Comparison of ENCODE assay signal across 8 cellular contexts in genomic region chr12:57590892-57591566, GRCh38. TPM values are rescaled to one million over a fixed set of nuclear protein-coding genes. Genes with fewer than 3 reads are reported as not detected.
DNase-seq lines count a peak whose midpoint lies in the region; ATAC-seq lines count a peak whose summit lies in the region.

Gene PIP4K2C (plus strand): TSS chr12:57591192. CDS start chr12:57591290, 98 bp downstream.

- peaks cover 3% of the 10 kb centered on the region for H3K36me3 Mint-ChIP-seq in memory B cell

- peak; percentile 83 for DNase-seq in CD1c-positive myeloid dendritic cell (ENCODE audit: extremely low spot score)
- peak; percentile 7 for DNase-seq in NK-92 (lab: John Stamatoyannopoulos, UW; ENCODE audit: unreplicated experiment)
- peak; percentile 68 to 82 (median 73) for DNase-seq in effector memory CD4-positive, alpha-beta T cell
- DNase-seq in memory B cell (ENCODE audit: low spot score in 2 of 2), result peak; percentile 49 to 68
- peak; percentile 62 for DNase-seq in stimulated activated CD8-positive, alpha-beta memory T cell treated with anti-CD3 and anti-CD28 coated beads, Interleukin-12 subunit alpha, Interleukin-12 subunit beta, amount 100 ng/mL, for 1 hour (ENCODE audit: low read depth)

- no peaks in the 10 kb centered on the region for H3K9me3 Mint-ChIP-seq in memory B cell

- peaks cover 18% of the 10 kb centered on the region for H3K4me1 ChIP-seq in effector memory CD4-positive, alpha-beta T cell (ENCODE audit: control insufficient read depth, insufficient read depth, low read length, poor library complexity, severe bottlenecking)

- CTCF ChIA-PET in activated CD8-positive, alpha-beta memory T cell treated with anti-CD3 and anti-CD28 coated beads for 36 hours (lab: Charles Lee), result interaction anchor here (0.9 to 3.8 kb wide), 4 partner anchors 7 to 42 kb away, joined by 3 to 30 read pairs (median 8); partner anchors contain the start of gene B4GALNT1

- POLR2A ChIA-PET in activated CD8-positive, alpha-beta memory T cell treated with anti-CD3 and anti-CD28 coated beads for 36 hours (lab: Charles Lee), result interaction anchor here (0.5 to 1.0 kb wide), 2 partner anchors 45 to 66 kb away, joined by 3 read pairs; no protein-coding TSS in a partner anchor

- peak within 1 kb of the TSS; percentile 71 for H3K4me3 ChIP-seq in effector memory CD4-positive, alpha-beta T cell (ENCODE audit: insufficient read depth, low read depth, low read length, poor library complexity, severe bottlenecking)

- H3K4me1 Mint-ChIP-seq in memory B cell, result peaks cover 19% of the 10 kb centered on the region

- no peaks in the 10 kb centered on the region for H3K9me3 ChIP-seq in effector memory CD4-positive, alpha-beta T cell (ENCODE audit: control insufficient read depth, low read length)

- H3K4me3 Mint-ChIP-seq in memory B cell, result peak within 1 kb of the TSS; percentile 82

- H3K27me3 ChIP-seq in effector memory CD4-positive, alpha-beta T cell (replicated peaks; ENCODE audit: control insufficient read depth, insufficient read depth, low read length, poor library complexity, severe bottlenecking), result no peaks in the 10 kb centered on the region

- peak within 1 kb of the TSS; percentile 61 for H3K27ac ChIP-seq in effector memory CD4-positive, alpha-beta T cell (ENCODE audit: insufficient read depth, low read length, poor library complexity, severe bottlenecking)

- H3K27ac Mint-ChIP-seq in memory B cell, result peak within 1 kb of the TSS; percentile 12

- no peaks in the 10 kb centered on the region for H3K27me3 Mint-ChIP-seq in memory B cell

- H3K36me3 ChIP-seq in effector memory CD4-positive, alpha-beta T cell (ENCODE audit: control insufficient read depth, insufficient read depth, low read length), result peaks cover 10% of the 10 kb centered on the region

- ATAC-seq in GM19395 (IDR thresholded peaks at IDR 0.05; ENCODE audit: unreplicated experiment) (peak; percentile 92), HG03520 (IDR thresholded peaks at IDR 0.05; ENCODE audit: unreplicated experiment) (peak; percentile 95), memory B cell (ENCODE audit: low read depth) (peak; percentile 92)

RNA-seq across cellular contexts. Expression of gene PIP4K2C, which starts in this region (rescaled TPM):
- 10 to 100 TPM; 22.3 to 24.4 TPM for total RNA-seq in activated CD8-positive, alpha-beta memory T cell treated with anti-CD3 and anti-CD28 coated beads for 36 hours

Comparison
In these comparisons a context has a peak if more than half of its experiments do, and no peak if none do; other contexts are left out.
1. Peak in every context shown above with its lines: DNase-seq, ATAC-seq, H3K4me3 ChIP-seq and H3K27ac ChIP-seq.
2. DNase-seq: peak in every context shown above with its lines; median percentile 83 in CD1c-positive myeloid dendritic cell; 73 in effector memory CD4-positive, alpha-beta T cell; 62 in stimulated activated CD8-positive, alpha-beta memory T cell treated with anti-CD3 and anti-CD28 coated beads, Interleukin-12 subunit alpha, Interleukin-12 subunit beta, amount 100 ng/mL, for 1 hour; 58 in memory B cell; 7 in NK-92.